ENCODE assay signal across 8 cellular contexts in the genomic region with DNA sequence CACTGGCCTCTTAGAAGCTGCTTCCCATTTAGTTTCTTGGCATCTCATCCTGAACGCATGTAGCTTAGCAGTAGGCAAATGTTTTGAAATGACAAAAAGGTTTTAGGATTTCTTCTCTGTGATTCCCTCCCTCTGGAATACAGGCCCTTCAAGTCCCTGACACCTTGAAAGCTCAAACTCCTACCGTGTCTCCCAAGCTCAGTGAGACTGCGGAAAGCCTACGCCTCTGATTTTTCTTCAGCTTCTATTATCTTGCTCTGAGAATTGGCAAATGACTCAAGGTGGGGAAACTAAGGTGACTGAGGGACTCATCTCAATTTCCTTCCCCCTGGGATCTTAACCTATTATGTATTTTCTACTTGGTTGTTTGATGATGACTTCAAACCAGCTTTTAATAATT.
"Had no signal": no experiment of that assay in that cellular context is flagged by ENCODE, and none has a peak within 500 bp of the region (broad histone marks: within the 10 kb centered on the region; RNA-seq: fewer than 3 reads in every experiment).

No MANE protein-coding gene starts in this region.

- H3K9me3 Mint-ChIP-seq: HFFc6 had no signal

- H3K36me3 ChIP-seq: HAP-1 had no signal

- H3K27ac ChIP-seq: GM23248 had no signal

- H3K27ac Mint-ChIP-seq: HFFc6 had no signal

- H3K4me3 Mint-ChIP-seq: HFFc6 had no signal

- H3K9ac ChIP-seq: GM23248 had no signal

- H3K4me1 ChIP-seq: HAP-1 had no signal

- DNase-seq: GM23248, H7, HFFc6, IMR-90, KG1 had no signal

- H2AFZ ChIP-seq: GM23248 had no signal

- H3K4me3 ChIP-seq: GM23248, HAP-1, K562 had no signal

- H3K9me3 ChIP-seq: HAP-1 had no signal

- FAIRE-seq: HTR-8/SVneo, K562 had no signal
